Comparison of ENCODE assay signal across 1 cellular context in the genomic region with DNA sequence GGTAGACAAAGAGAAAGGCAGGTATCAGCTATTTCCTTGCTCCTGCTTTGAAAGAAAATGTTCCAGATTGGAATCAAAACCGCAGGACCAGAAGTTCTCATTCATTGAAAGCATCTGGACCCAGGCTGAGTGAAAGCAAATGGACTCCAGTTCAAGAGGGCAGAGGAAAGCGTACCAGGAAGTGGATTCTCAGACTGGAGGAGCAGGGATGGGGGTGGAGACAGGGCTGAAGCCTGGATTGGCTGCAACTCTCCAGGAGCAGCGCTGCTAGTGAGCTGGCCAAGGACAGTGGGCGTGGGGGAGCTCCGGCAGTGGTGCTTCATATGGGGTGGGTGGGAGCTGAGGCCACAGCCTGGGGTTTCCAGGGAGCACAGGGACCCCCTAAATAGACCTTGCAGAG.
TF ChIP-seq lines count a peak whose summit lies in the region.

No MANE protein-coding gene starts in this region.

TF ChIP-seq in HepG2, 621 proteins besides CTCF, POLR2A, EP300 and RAD21 (continued from another document):
- TF ChIP-seq ZNF629 (CRISPR knock-in tag; conservative IDR thresholded peaks at IDR 0.05) (no peak), ELF1 (CRISPR knock-in tag; IDR thresholded peaks at IDR 0.05) (0 out of 2 replicates have a peak, but pooled peaks have one; percentile 43), TEAD3 (CRISPR knock-in tag; optimal IDR thresholded peaks at IDR 0.05; ENCODE audit: borderline replicate concordance) (no peak), HNF4A (CRISPR knock-in tag; IDR thresholded peaks at IDR 0.05) (peak; percentile 18; the same call in 1 of the 2 replicates), ZNF781 (CRISPR knock-in tag; IDR thresholded peaks at IDR 0.05; ENCODE audit: borderline replicate concordance, not compliant biosample characterization) (no peak), SPEN (CRISPR knock-in tag; IDR thresholded peaks at IDR 0.05; ENCODE audit: low read depth) (no peak), ZNF207 (IDR thresholded peaks at IDR 0.05; ENCODE audit: borderline replicate concordance) (no peak), SP5 (CRISPR knock-in tag; IDR thresholded peaks at IDR 0.05; ENCODE audit: borderline replicate concordance, low read depth) (no peak), SRSF9 (IDR thresholded peaks at IDR 0.05; ENCODE audit: borderline replicate concordance, insufficient read depth, low read depth, low read length, poor library complexity, severe bottlenecking) (no peak), REPIN1 (CRISPR knock-in tag; IDR thresholded peaks at IDR 0.05; ENCODE audit: borderline replicate concordance, low read depth) (no peak), POLR2AphosphoS2 (IDR thresholded peaks at IDR 0.05; ENCODE audit: low read depth, low read length) (no peak), GABPB1 (CRISPR knock-in tag; IDR thresholded peaks at IDR 0.05) (peak; percentile 32), KLF15 (CRISPR knock-in tag; IDR thresholded peaks at IDR 0.05; ENCODE audit: borderline replicate concordance) (no peak), SMC3 (IDR thresholded peaks at IDR 0.05; ENCODE audit: low read length) (no peak), KDM6A (CRISPR knock-in tag; IDR thresholded peaks at IDR 0.05; ENCODE audit: low read depth) (no peak), KLF11 (CRISPR knock-in tag; IDR thresholded peaks at IDR 0.05) (no peak), ZNF773 (CRISPR knock-in tag; IDR thresholded peaks at IDR 0.05; ENCODE audit: borderline replicate concordance) (no peak), POLR2G (IDR thresholded peaks at IDR 0.05; ENCODE audit: low read depth, low read length) (no peak), THYN1 (CRISPR knock-in tag; IDR thresholded peaks at IDR 0.05; ENCODE audit: borderline replicate concordance, low read depth) (no peak), ZEB1 (IDR thresholded peaks at IDR 0.05; ENCODE audit: insufficient replicate concordance, low read depth) (no peak), HMG20A (CRISPR knock-in tag; IDR thresholded peaks at IDR 0.05; ENCODE audit: borderline replicate concordance) (no peak), GABPA (IDR thresholded peaks at IDR 0.05; ENCODE audit: low read depth, low read length) (no peak), GABPA (CRISPR knock-in tag; IDR thresholded peaks at IDR 0.05; ENCODE audit: low read depth) (peak; percentile 45; the same call in 1 of the 2 replicates), ZNF839 (CRISPR knock-in tag; IDR thresholded peaks at IDR 0.05; ENCODE audit: borderline replicate concordance) (no peak), KAT2B (IDR thresholded peaks at IDR 0.05; ENCODE audit: borderline replicate concordance, low read depth, low read length) (no peak)
- TF ChIP-seq, protein P1, sequence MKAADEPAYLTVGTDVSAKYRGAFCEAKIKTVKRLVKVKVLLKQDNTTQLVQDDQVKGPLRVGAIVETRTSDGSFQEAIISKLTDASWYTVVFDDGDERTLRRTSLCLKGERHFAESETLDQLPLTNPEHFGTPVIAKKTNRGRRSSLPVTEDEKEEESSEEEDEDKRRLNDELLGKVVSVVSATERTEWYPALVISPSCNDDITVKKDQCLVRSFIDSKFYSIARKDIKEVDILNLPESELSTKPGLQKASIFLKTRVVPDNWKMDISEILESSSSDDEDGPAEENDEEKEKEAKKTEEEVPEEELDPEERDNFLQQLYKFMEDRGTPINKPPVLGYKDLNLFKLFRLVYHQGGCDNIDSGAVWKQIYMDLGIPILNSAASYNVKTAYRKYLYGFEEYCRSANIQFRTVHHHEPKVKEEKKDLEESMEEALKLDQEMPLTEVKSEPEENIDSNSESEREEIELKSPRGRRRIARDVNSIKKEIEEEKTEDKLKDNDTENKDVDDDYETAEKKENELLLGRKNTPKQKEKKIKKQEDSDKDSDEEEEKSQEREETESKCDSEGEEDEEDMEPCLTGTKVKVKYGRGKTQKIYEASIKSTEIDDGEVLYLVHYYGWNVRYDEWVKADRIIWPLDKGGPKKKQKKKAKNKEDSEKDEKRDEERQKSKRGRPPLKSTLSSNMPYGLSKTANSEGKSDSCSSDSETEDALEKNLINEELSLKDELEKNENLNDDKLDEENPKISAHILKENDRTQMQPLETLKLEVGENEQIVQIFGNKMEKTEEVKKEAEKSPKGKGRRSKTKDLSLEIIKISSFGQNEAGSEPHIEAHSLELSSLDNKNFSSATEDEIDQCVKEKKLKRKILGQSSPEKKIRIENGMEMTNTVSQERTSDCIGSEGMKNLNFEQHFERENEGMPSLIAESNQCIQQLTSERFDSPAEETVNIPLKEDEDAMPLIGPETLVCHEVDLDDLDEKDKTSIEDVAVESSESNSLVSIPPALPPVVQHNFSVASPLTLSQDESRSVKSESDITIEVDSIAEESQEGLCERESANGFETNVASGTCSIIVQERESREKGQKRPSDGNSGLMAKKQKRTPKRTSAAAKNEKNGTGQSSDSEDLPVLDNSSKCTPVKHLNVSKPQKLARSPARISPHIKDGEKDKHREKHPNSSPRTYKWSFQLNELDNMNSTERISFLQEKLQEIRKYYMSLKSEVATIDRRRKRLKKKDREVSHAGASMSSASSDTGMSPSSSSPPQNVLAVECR (CRISPR knock-in tag; IDR thresholded peaks at IDR 0.05; ENCODE audit: borderline replicate concordance), result no peak
- TF ChIP-seq, protein P2, sequence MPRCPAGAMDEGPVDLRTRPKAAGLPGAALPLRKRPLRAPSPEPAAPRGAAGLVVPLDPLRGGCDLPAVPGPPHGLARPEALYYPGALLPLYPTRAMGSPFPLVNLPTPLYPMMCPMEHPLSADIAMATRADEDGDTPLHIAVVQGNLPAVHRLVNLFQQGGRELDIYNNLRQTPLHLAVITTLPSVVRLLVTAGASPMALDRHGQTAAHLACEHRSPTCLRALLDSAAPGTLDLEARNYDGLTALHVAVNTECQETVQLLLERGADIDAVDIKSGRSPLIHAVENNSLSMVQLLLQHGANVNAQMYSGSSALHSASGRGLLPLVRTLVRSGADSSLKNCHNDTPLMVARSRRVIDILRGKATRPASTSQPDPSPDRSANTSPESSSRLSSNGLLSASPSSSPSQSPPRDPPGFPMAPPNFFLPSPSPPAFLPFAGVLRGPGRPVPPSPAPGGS (CRISPR knock-in tag; IDR thresholded peaks at IDR 0.05), result no peak
- TF ChIP-seq, protein P3, sequence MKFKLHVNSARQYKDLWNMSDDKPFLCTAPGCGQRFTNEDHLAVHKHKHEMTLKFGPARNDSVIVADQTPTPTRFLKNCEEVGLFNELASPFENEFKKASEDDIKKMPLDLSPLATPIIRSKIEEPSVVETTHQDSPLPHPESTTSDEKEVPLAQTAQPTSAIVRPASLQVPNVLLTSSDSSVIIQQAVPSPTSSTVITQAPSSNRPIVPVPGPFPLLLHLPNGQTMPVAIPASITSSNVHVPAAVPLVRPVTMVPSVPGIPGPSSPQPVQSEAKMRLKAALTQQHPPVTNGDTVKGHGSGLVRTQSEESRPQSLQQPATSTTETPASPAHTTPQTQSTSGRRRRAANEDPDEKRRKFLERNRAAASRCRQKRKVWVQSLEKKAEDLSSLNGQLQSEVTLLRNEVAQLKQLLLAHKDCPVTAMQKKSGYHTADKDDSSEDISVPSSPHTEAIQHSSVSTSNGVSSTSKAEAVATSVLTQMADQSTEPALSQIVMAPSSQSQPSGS (CRISPR knock-in tag; IDR thresholded peaks at IDR 0.05), result no peak
- TF ChIP-seq, protein P4, sequence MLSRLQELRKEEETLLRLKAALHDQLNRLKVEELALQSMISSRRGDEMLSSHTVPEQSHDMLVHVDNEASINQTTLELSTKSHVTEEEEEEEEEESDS (CRISPR knock-in tag; IDR thresholded peaks at IDR 0.05; ENCODE audit: borderline replicate concordance), result no peak
- TF ChIP-seq, protein P5, sequence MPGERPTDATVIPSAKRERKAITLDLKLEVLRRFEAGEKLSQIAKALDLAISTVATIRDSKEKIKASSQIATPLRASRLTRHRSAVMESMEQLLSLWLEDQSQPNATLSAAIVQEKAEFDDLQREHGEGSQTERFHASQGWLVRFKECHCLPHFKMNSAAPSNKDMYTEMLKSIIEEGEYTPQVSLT (CRISPR knock-in tag; IDR thresholded peaks at IDR 0.05; ENCODE audit: borderline replicate concordance, low read depth), result no peak
- TF ChIP-seq, protein P6, sequence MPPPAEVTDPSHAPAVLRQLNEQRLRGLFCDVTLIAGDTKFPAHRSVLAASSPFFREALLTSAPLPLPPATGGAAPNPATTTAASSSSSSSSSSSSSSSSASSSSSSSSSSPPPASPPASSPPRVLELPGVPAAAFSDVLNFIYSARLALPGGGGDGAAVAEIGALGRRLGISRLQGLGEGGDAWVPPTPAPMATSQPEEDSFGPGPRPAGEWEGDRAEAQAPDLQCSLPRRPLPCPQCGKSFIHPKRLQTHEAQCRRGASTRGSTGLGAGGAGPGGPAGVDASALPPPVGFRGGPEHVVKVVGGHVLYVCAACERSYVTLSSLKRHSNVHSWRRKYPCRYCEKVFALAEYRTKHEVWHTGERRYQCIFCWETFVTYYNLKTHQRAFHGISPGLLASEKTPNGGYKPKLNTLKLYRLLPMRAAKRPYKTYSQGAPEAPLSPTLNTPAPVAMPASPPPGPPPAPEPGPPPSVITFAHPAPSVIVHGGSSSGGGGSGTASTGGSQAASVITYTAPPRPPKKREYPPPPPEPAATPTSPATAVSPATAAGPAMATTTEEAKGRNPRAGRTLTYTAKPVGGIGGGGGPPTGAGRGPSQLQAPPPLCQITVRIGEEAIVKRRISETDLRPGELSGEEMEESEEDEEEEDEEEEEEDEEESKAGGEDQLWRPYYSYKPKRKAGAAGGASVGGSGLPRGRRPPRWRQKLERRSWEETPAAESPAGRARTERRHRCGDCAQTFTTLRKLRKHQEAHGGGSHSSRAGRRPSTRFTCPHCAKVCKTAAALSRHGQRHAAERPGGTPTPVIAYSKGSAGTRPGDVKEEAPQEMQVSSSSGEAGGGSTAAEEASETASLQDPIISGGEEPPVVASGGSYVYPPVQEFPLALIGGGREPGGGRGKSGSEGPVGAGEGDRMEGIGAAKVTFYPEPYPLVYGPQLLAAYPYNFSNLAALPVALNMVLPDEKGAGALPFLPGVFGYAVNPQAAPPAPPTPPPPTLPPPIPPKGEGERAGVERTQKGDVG (CRISPR knock-in tag; IDR thresholded peaks at IDR 0.05; ENCODE audit: borderline replicate concordance), result no peak
- TF ChIP-seq, protein P7, sequence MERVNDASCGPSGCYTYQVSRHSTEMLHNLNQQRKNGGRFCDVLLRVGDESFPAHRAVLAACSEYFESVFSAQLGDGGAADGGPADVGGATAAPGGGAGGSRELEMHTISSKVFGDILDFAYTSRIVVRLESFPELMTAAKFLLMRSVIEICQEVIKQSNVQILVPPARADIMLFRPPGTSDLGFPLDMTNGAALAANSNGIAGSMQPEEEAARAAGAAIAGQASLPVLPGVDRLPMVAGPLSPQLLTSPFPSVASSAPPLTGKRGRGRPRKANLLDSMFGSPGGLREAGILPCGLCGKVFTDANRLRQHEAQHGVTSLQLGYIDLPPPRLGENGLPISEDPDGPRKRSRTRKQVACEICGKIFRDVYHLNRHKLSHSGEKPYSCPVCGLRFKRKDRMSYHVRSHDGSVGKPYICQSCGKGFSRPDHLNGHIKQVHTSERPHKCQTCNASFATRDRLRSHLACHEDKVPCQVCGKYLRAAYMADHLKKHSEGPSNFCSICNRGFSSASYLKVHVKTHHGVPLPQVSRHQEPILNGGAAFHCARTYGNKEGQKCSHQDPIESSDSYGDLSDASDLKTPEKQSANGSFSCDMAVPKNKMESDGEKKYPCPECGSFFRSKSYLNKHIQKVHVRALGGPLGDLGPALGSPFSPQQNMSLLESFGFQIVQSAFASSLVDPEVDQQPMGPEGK (CRISPR knock-in tag; IDR thresholded peaks at IDR 0.05), result no peak
- TF ChIP-seq, protein P8, sequence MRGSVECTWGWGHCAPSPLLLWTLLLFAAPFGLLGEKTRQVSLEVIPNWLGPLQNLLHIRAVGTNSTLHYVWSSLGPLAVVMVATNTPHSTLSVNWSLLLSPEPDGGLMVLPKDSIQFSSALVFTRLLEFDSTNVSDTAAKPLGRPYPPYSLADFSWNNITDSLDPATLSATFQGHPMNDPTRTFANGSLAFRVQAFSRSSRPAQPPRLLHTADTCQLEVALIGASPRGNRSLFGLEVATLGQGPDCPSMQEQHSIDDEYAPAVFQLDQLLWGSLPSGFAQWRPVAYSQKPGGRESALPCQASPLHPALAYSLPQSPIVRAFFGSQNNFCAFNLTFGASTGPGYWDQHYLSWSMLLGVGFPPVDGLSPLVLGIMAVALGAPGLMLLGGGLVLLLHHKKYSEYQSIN (CRISPR knock-in tag; IDR thresholded peaks at IDR 0.05; ENCODE audit: borderline replicate concordance), result no peak
- TF ChIP-seq, protein P9, sequence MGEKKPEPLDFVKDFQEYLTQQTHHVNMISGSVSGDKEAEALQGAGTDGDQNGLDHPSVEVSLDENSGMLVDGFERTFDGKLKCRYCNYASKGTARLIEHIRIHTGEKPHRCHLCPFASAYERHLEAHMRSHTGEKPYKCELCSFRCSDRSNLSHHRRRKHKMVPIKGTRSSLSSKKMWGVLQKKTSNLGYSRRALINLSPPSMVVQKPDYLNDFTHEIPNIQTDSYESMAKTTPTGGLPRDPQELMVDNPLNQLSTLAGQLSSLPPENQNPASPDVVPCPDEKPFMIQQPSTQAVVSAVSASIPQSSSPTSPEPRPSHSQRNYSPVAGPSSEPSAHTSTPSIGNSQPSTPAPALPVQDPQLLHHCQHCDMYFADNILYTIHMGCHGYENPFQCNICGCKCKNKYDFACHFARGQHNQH (CRISPR knock-in tag; IDR thresholded peaks at IDR 0.05), result no peak
- TF ChIP-seq, protein P10, sequence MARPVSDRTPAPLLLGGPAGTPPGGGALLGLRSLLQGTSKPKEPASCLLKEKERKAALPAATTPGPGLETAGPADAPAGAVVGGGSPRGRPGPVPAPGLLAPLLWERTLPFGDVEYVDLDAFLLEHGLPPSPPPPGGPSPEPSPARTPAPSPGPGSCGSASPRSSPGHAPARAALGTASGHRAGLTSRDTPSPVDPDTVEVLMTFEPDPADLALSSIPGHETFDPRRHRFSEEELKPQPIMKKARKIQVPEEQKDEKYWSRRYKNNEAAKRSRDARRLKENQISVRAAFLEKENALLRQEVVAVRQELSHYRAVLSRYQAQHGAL (CRISPR knock-in tag; IDR thresholded peaks at IDR 0.05; ENCODE audit: not compliant biosample characterization), result no peak
